18 cellular contexts compared by ENCODE assay signal in the genomic region with DNA sequence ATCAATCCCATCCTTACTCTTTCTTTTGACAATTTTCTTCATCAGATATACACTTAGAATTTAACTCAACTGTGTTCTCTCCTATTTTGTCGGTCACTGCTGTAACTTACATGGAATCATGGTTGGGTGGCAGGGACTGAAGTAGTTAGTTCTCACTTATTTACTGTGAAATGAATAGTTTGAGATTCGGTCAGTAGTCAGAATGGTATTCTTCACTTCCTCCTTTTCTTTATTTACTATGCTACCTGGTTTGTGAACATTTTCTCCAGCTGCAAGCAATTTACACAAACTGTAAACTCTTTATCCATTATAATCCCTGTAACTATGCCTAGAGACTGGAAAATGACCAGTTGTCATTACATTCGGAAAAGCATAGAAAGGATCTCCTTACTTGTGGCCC. TPM values are rescaled to one million over a fixed set of nuclear protein-coding genes. Genes with fewer than 3 reads are reported as not detected.
A peak's percentile ranks its signal among the peaks of the same experiment; 100 is the strongest.
DNase-seq lines count a peak whose midpoint lies in the region; ATAC-seq and TF ChIP-seq lines count a peak whose summit lies in the region.
"Had no signal": no experiment of that assay in that cellular context is flagged by ENCODE, and none has a peak within 500 bp of the region (broad histone marks: within the 10 kb centered on the region; RNA-seq: fewer than 3 reads in every experiment).

No MANE protein-coding gene starts in this region.

- H3K27me3 ChIP-seq in naive thymus-derived CD4-positive, alpha-beta T cell (ENCODE audit: control insufficient read depth in 2 of 2, insufficient read depth in 2 of 2, low read length in 2 of 2) = no peaks in the 10 kb centered on the region
- H3K27me3 ChIP-seq: right atrium auricular region, uterus had no signal

- H3K9me3 Mint-ChIP-seq in glutamatergic neuron (ENCODE audit: unreplicated experiment) (peaks cover 4% of the 10 kb centered on the region), MCF 10A (ENCODE audit: unreplicated experiment) (peaks cover 5% of the 10 kb centered on the region)
- H3K9me3 Mint-ChIP-seq in naive thymus-derived CD4-positive, alpha-beta T cell = peaks cover 0 to 15% (median 3%) of the 10 kb centered on the region in 11 donors
- H3K9me3 Mint-ChIP-seq: GM23338 had no signal

- no peak for DNase-seq in glutamatergic neuron
- no peak for DNase-seq in naive thymus-derived CD4-positive, alpha-beta T cell
- DNase-seq in MCF 10A (ENCODE audit: unreplicated experiment) = no peak
- no peak for DNase-seq in D341Med (ENCODE audit: low spot score)
- DNase-seq: activated CD4-positive, alpha-beta memory T cell treated with anti-CD3 and anti-CD28 coated beads for 36 hours; activated naive CD8-positive, alpha-beta T cell treated with anti-CD3 and anti-CD28 coated beads for 36 hours; activated T-cell treated with anti-CD3 and anti-CD28 coated beads, Interleukin-2, amount 50 U/mL, for 48 hours; COR-L47; GDM1; IMR-90; NCI-H82; uterus had no signal

- H3K4me1 Mint-ChIP-seq in glutamatergic neuron (ENCODE audit: low read depth, unreplicated experiment) = peaks cover 2% of the 10 kb centered on the region
- H3K4me1 Mint-ChIP-seq in naive thymus-derived CD4-positive, alpha-beta T cell = no peaks in the 10 kb centered on the region
- H3K4me1 Mint-ChIP-seq in MCF 10A (ENCODE audit: insufficient read depth, unreplicated experiment) = no peaks in the 10 kb centered on the region
- H3K4me1 Mint-ChIP-seq: activated naive CD8-positive, alpha-beta T cell treated with anti-CD3 and anti-CD28 coated beads for 36 hours; GM23338 had no signal

- H3K27me3 Mint-ChIP-seq in glutamatergic neuron (ENCODE audit: unreplicated experiment) = peaks cover 5% of the 10 kb centered on the region
- peaks cover 0 to 32% (median 26%) of the 10 kb centered on the region in 5 donors for H3K27me3 Mint-ChIP-seq in naive thymus-derived CD4-positive, alpha-beta T cell
- H3K27me3 Mint-ChIP-seq in MCF 10A (ENCODE audit: insufficient read depth, unreplicated experiment) = no peaks in the 10 kb centered on the region

- peak; percentile 76 for ATAC-seq in GM18520 (IDR thresholded peaks at IDR 0.05; ENCODE audit: unreplicated experiment)
- peak; percentile 85 for ATAC-seq in GM21367 (IDR thresholded peaks at IDR 0.05; ENCODE audit: unreplicated experiment)
- peak; percentile 94 for ATAC-seq in HG02885 (IDR thresholded peaks at IDR 0.05; ENCODE audit: poor library complexity, unreplicated experiment)
- peak; percentile 64 for ATAC-seq in HG03521 (IDR thresholded peaks at IDR 0.05; ENCODE audit: unreplicated experiment)
- ATAC-seq in naive thymus-derived CD4-positive, alpha-beta T cell = no peak
- ATAC-seq: GM23338 had no signal

- peaks cover 7% of the 10 kb centered on the region for H3K36me3 Mint-ChIP-seq in glutamatergic neuron (ENCODE audit: unreplicated experiment)
- no peaks in the 10 kb centered on the region for H3K36me3 Mint-ChIP-seq in naive thymus-derived CD4-positive, alpha-beta T cell
- H3K36me3 Mint-ChIP-seq in MCF 10A (ENCODE audit: insufficient read depth, unreplicated experiment) = no peaks in the 10 kb centered on the region
- H3K36me3 Mint-ChIP-seq: activated CD4-positive, alpha-beta memory T cell treated with anti-CD3 and anti-CD28 coated beads for 36 hours; activated naive CD8-positive, alpha-beta T cell treated with anti-CD3 and anti-CD28 coated beads for 36 hours had no signal

- no peaks in the 10 kb centered on the region for H3K4me1 ChIP-seq in naive thymus-derived CD4-positive, alpha-beta T cell (ENCODE audit: control insufficient read depth in 2 of 2, insufficient read depth in 2 of 2, low read length in 2 of 2)
- H3K4me1 ChIP-seq: right atrium auricular region, uterus had no signal

- POLR2A ChIA-PET in naive thymus-derived CD4-positive, alpha-beta T cell (lab: Charles Lee) = no interaction called here
- POLR2A ChIA-PET in MCF 10A (lab: Yijun Ruan, JAX) = no interaction called here

- intact Hi-C loops in naive thymus-derived CD4-positive, alpha-beta T cell (cut with micrococcal nuclease) = no loop called here
- intact Hi-C loops in MCF 10A (cut with micrococcal nuclease) = no loop called here

- H3K27ac Mint-ChIP-seq in glutamatergic neuron (ENCODE audit: unreplicated experiment) (no peak overlapping the region), MCF 10A (ENCODE audit: low read depth, unreplicated experiment) (no peak overlapping the region)
- H3K27ac Mint-ChIP-seq in naive thymus-derived CD4-positive, alpha-beta T cell = no peak overlapping the region
- H3K27ac Mint-ChIP-seq: activated CD4-positive, alpha-beta memory T cell treated with anti-CD3 and anti-CD28 coated beads for 36 hours; activated naive CD8-positive, alpha-beta T cell treated with anti-CD3 and anti-CD28 coated beads for 36 hours; GM23338 had no signal

- no peak for TF ChIP-seq CTCF in glutamatergic neuron (IDR thresholded peaks at IDR 0.05; ENCODE audit: partially characterized antibody, unreplicated experiment)
- TF ChIP-seq CTCF in MCF 10A (IDR thresholded peaks at IDR 0.05; ENCODE audit: unreplicated experiment) = no peak

- no peak overlapping the region for H3K4me3 Mint-ChIP-seq in glutamatergic neuron (ENCODE audit: unreplicated experiment)
- H3K4me3 Mint-ChIP-seq in naive thymus-derived CD4-positive, alpha-beta T cell = no peak overlapping the region
- H3K4me3 Mint-ChIP-seq in MCF 10A (ENCODE audit: unreplicated experiment) = no peak overlapping the region
- H3K4me3 Mint-ChIP-seq: activated CD4-positive, alpha-beta memory T cell treated with anti-CD3 and anti-CD28 coated beads for 36 hours; activated naive CD8-positive, alpha-beta T cell treated with anti-CD3 and anti-CD28 coated beads for 36 hours; GM23338 had no signal

- H3K4me3 ChIP-seq in naive thymus-derived CD4-positive, alpha-beta T cell (ENCODE audit: low read length) = no peak overlapping the region
- H3K4me3 ChIP-seq: GM23338, right atrium auricular region, uterus had no signal

- CTCF ChIA-PET in naive thymus-derived CD4-positive, alpha-beta T cell (lab: Charles Lee) = no interaction called here
- CTCF ChIA-PET in MCF 10A (lab: Yijun Ruan, JAX) = no interaction called here

- H3K9me3 ChIP-seq in naive thymus-derived CD4-positive, alpha-beta T cell (ENCODE audit: control insufficient read depth in 2 of 3, low read length in 3 of 3) = no peaks in the 10 kb centered on the region
- H3K9me3 ChIP-seq: right atrium auricular region, uterus had no signal

- BruUV-seq in MCF 10A (replicated peaks; lab: Mats Ljungman, UMichigan) = no TSS peak

- H3K27ac ChIP-seq in naive thymus-derived CD4-positive, alpha-beta T cell (ENCODE audit: low read depth, low read length) = no peak overlapping the region
- H3K27ac ChIP-seq: right atrium auricular region, uterus had no signal

- H3K36me3 ChIP-seq in naive thymus-derived CD4-positive, alpha-beta T cell (ENCODE audit: control insufficient read depth in 2 of 3, insufficient read depth in 3 of 3, low read length in 3 of 3) = no peaks in the 10 kb centered on the region
- H3K36me3 ChIP-seq: right atrium auricular region, uterus had no signal

RNA-seq across cellular contexts. Expression of a gene that starts 41.5 kb away (rescaled TPM):
- total RNA-seq in glutamatergic neuron (ENCODE audit: unreplicated experiment) = 0.51 TPM
- total RNA-seq in naive thymus-derived CD4-positive, alpha-beta T cell = not detected
- not detected for polyA plus RNA-seq in naive thymus-derived CD4-positive, alpha-beta T cell
- total RNA-seq in MCF 10A (2022) = not detected in 2 replicates
- total RNA-seq: activated CD4-positive, alpha-beta memory T cell treated with anti-CD3 and anti-CD28 coated beads for 36 hours; activated naive CD8-positive, alpha-beta T cell treated with anti-CD3 and anti-CD28 coated beads for 36 hours had no signal
